ENCODE assay signal across 29 cellular contexts in the genomic region with DNA sequence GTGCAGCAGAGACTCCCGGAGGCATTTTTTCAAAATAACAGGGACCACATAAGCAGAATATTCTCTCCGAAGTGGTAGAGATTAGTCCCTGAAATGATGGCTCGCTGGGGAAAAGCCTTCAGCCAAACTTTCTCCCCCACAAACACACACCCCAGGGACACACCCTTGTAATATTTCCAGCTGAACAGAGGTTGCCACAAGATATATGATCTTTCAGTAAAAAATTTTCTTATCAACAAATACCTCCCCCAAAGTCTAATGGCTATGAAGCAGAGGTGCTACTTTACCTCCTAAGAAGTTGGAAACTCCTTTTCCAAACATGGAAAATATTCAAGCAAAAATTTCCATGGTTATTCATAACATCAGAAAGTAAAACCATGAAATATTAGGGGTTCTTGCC.
"Had no signal": no experiment of that assay in that cellular context is flagged by ENCODE, and none has a peak within 500 bp of the region (broad histone marks: within the 10 kb centered on the region; RNA-seq: fewer than 3 reads in every experiment).

No MANE protein-coding gene starts in this region.

- H3K9me3 ChIP-seq: left lung, lower lobe of right lung, neutrophil, ovary, right atrium auricular region, right lobe of liver, spleen, suprapubic skin, thoracic aorta, tibial artery, uterus had no signal

- H3K4me1 Mint-ChIP-seq: naive B cell; natural killer cell; nephron progenitor cell; neural progenitor cell; stimulated activated effector memory CD8-positive, alpha-beta T cell treated with anti-CD3 and anti-CD28 coated beads, Interleukin-12 subunit alpha, Interleukin-12 subunit beta, amount 100 ng/mL, for 72 hours had no signal

- ATAC-seq: left lung; lower lobe of right lung; natural killer cell; right lobe of liver; stimulated activated effector memory CD8-positive, alpha-beta T cell treated with anti-CD3 and anti-CD28 coated beads, Interleukin-12 subunit alpha, Interleukin-12 subunit beta, amount 100 ng/mL, for 72 hours had no signal

- H2AFZ ChIP-seq: neural progenitor cell had no signal

- FAIRE-seq: keratinocyte had no signal

- H3K4me2 ChIP-seq: neural progenitor cell had no signal

- H3K4me1 ChIP-seq: left lung, lower lobe of right lung, neural progenitor cell, right atrium auricular region, right lobe of liver, spleen, suprapubic skin, tibial artery, uterus had no signal

- H3K4me3 ChIP-seq: left lung, lower lobe of right lung, neural progenitor cell, ovary, right atrium auricular region, right lobe of liver, skin epidermis, spleen, suprapubic skin, thoracic aorta, tibial artery, uterus had no signal

- H3K36me3 Mint-ChIP-seq: mesothelial cell of epicardium; naive B cell; natural killer cell; neural progenitor cell; stimulated activated effector memory CD8-positive, alpha-beta T cell treated with anti-CD3 and anti-CD28 coated beads, Interleukin-12 subunit alpha, Interleukin-12 subunit beta, amount 100 ng/mL, for 72 hours; type B pancreatic cell had no signal

- H3K27ac ChIP-seq: left lung, lower lobe of right lung, neural progenitor cell, neutrophil, ovary, right atrium auricular region, right lobe of liver, spleen, suprapubic skin, thoracic aorta, tibial artery, uterus had no signal

- H3K9ac ChIP-seq: neural progenitor cell had no signal

- DNase-seq: hippocampal formation; kidney glomerular epithelial cell; left cardiac atrium; lower lobe of right lung; mesendoderm; naive B cell; natural killer cell; nephron progenitor cell; occipital lobe; ovary; right lobe of liver; spleen; stimulated activated CD4-positive, alpha-beta T cell treated with anti-CD3 and anti-CD28 coated beads, Interleukin-4, amount 100 ng/mL, for 24 hours; stimulated activated naive CD4-positive, alpha-beta T cell; tibial artery; uterus had no signal

- H3K36me3 ChIP-seq: left lung, lower lobe of right lung, neural progenitor cell, neutrophil, ovary, right atrium auricular region, right lobe of liver, spleen, suprapubic skin, thoracic aorta, tibial artery, uterus had no signal

- H3K27ac Mint-ChIP-seq: mesothelial cell of epicardium; naive B cell; natural killer cell; nephron progenitor cell; neural progenitor cell; progenitor cell of endocrine pancreas; stimulated activated effector memory CD8-positive, alpha-beta T cell treated with anti-CD3 and anti-CD28 coated beads, Interleukin-12 subunit alpha, Interleukin-12 subunit beta, amount 100 ng/mL, for 72 hours; stimulated activated naive CD8-positive, alpha-beta T cell treated with anti-CD3 and anti-CD28 coated beads, Interleukin-15, Interleukin-2, amounts not matched to agents 100 ng/mL and 50 ng/mL, for 24 hours; type B pancreatic cell had no signal

- H3K9me3 Mint-ChIP-seq: nephron progenitor cell; neural progenitor cell; stimulated activated effector memory CD8-positive, alpha-beta T cell treated with anti-CD3 and anti-CD28 coated beads, Interleukin-12 subunit alpha, Interleukin-12 subunit beta, amount 100 ng/mL, for 72 hours; stimulated activated naive CD8-positive, alpha-beta T cell treated with anti-CD3 and anti-CD28 coated beads, Interleukin-15, Interleukin-2, amounts not matched to agents 100 ng/mL and 50 ng/mL, for 24 hours; type B pancreatic cell had no signal

- H3K27me3 Mint-ChIP-seq: progenitor cell of endocrine pancreas; stimulated activated naive CD8-positive, alpha-beta T cell treated with anti-CD3 and anti-CD28 coated beads, Interleukin-15, Interleukin-2, amounts not matched to agents 100 ng/mL and 50 ng/mL, for 24 hours; type B pancreatic cell had no signal

- H3K27me3 ChIP-seq: left lung, neural progenitor cell, neutrophil, ovary, right atrium auricular region, right lobe of liver, spleen, suprapubic skin, tibial artery, uterus had no signal

- H3K4me3 Mint-ChIP-seq: mesothelial cell of epicardium; naive B cell; natural killer cell; nephron progenitor cell; neural progenitor cell; stimulated activated effector memory CD8-positive, alpha-beta T cell treated with anti-CD3 and anti-CD28 coated beads, Interleukin-12 subunit alpha, Interleukin-12 subunit beta, amount 100 ng/mL, for 72 hours; stimulated activated naive CD8-positive, alpha-beta T cell treated with anti-CD3 and anti-CD28 coated beads, Interleukin-15, Interleukin-2, amounts not matched to agents 100 ng/mL and 50 ng/mL, for 24 hours; type B pancreatic cell had no signal
